In the genomic region with DNA sequence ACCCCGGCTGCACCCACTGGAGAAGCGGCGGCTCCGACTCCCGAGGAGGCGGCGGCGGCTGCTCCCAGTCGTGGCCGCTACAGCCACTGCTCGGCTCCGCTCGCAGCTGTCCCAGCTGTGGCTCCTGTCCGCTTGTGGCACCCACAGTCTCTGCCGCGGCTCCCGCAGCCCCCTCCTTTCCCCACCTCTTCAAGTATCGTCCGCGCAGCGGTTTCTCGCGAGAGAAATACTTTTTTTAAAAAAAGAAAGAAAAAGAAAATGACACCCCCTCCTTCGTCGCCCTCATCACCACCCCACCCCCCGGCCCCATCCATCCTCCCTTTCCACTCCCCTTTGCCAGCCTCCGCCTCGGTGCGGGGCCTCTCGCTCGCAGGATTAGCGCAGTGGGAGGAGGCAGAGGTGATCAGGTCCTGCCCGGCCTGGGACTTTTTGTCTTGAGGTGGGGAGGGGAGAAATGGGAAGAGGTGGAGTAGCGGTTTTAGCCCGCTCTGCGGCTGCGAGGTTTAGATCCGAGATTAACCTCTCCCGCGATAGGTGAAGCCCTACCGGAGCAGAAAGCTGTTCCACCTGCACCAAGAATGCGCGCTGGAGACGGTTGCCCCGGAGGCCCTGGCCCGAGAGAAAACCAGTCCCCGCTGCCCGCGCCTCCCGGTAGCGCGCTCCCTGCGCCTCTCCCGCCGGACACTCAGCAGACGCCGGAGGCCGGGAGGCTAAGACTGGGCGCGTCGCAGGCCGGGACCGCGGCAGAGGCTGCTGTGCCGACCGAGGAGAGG, we compare ENCODE assay signal across 1 cellular context.
A peak's percentile ranks its signal among the peaks of the same experiment; 100 is the strongest.
TF ChIP-seq lines count a peak whose summit lies in the region.

TSS of gene FBN1 (minus strand) at position 152 of the 773 bp plus-strand sequence. CDS start 940 bp downstream, outside the sequence.

TF ChIP-seq in SK-N-SH, 30 proteins besides CTCF, POLR2A, EP300 and RAD21 (continued from another document):
- TF ChIP-seq, protein P1, sequence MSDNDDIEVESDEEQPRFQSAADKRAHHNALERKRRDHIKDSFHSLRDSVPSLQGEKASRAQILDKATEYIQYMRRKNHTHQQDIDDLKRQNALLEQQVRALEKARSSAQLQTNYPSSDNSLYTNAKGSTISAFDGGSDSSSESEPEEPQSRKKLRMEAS (IDR thresholded peaks at IDR 0.05; ENCODE audit: low read depth) = peak; percentile 43
- no peak for TF ChIP-seq FOSL2 (IDR thresholded peaks at IDR 0.05; ENCODE audit: borderline replicate concordance, low read depth)
- peak; percentile 4; the same call in 1 of the 2 replicates for TF ChIP-seq NFIC (IDR thresholded peaks at IDR 0.05; ENCODE audit: borderline replicate concordance)
- peak; percentile 40 for TF ChIP-seq TCF12 (IDR thresholded peaks at IDR 0.05)
- TF ChIP-seq, protein P2, sequence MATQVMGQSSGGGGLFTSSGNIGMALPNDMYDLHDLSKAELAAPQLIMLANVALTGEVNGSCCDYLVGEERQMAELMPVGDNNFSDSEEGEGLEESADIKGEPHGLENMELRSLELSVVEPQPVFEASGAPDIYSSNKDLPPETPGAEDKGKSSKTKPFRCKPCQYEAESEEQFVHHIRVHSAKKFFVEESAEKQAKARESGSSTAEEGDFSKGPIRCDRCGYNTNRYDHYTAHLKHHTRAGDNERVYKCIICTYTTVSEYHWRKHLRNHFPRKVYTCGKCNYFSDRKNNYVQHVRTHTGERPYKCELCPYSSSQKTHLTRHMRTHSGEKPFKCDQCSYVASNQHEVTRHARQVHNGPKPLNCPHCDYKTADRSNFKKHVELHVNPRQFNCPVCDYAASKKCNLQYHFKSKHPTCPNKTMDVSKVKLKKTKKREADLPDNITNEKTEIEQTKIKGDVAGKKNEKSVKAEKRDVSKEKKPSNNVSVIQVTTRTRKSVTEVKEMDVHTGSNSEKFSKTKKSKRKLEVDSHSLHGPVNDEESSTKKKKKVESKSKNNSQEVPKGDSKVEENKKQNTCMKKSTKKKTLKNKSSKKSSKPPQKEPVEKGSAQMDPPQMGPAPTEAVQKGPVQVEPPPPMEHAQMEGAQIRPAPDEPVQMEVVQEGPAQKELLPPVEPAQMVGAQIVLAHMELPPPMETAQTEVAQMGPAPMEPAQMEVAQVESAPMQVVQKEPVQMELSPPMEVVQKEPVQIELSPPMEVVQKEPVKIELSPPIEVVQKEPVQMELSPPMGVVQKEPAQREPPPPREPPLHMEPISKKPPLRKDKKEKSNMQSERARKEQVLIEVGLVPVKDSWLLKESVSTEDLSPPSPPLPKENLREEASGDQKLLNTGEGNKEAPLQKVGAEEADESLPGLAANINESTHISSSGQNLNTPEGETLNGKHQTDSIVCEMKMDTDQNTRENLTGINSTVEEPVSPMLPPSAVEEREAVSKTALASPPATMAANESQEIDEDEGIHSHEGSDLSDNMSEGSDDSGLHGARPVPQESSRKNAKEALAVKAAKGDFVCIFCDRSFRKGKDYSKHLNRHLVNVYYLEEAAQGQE (IDR thresholded peaks at IDR 0.05; ENCODE audit: low read depth, low read length) = peak; percentile 58; the same call in 1 of the 2 replicates
- no peak for TF ChIP-seq SMC3 (IDR thresholded peaks at IDR 0.05; ENCODE audit: low read depth, low read length)
- TF ChIP-seq, protein P3, sequence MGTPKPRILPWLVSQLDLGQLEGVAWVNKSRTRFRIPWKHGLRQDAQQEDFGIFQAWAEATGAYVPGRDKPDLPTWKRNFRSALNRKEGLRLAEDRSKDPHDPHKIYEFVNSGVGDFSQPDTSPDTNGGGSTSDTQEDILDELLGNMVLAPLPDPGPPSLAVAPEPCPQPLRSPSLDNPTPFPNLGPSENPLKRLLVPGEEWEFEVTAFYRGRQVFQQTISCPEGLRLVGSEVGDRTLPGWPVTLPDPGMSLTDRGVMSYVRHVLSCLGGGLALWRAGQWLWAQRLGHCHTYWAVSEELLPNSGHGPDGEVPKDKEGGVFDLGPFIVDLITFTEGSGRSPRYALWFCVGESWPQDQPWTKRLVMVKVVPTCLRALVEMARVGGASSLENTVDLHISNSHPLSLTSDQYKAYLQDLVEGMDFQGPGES (IDR thresholded peaks at IDR 0.05; ENCODE audit: low read depth, low read length) = no peak
- peak; percentile 44; the same call in 1 of the 2 replicates for TF ChIP-seq FOXJ3 (CRISPR knock-in tag; IDR thresholded peaks at IDR 0.05)
- TF ChIP-seq PBX3 (IDR thresholded peaks at IDR 0.05) = peak; percentile 35
- peak; percentile 82; the same call in 1 of the 2 replicates for TF ChIP-seq SIN3A (IDR thresholded peaks at IDR 0.05; ENCODE audit: borderline replicate concordance, low read depth, low read length)
- peak; percentile 24; the same call in 1 of the 2 replicates for TF ChIP-seq RXRA (IDR thresholded peaks at IDR 0.05; ENCODE audit: borderline replicate concordance, low read depth)
- no peak for TF ChIP-seq MXI1 (IDR thresholded peaks at IDR 0.05; ENCODE audit: low read depth, low read length)
